Comparison of ENCODE assay signal across 22 cellular contexts in genomic region chr1:183611021-183611420, GRCh38. TPM values are rescaled to one million over a fixed set of nuclear protein-coding genes. Genes with fewer than 3 reads are reported as not detected.
"Had no signal": no experiment of that assay in that cellular context is flagged by ENCODE, and none has a peak within 500 bp of the region (broad histone marks: within the 10 kb centered on the region; RNA-seq: fewer than 3 reads in every experiment).

No MANE protein-coding gene starts in this region.

- H3K27me3 ChIP-seq: MG63, Peyer's patch, SJSA1 had no signal

- H3K9me3 ChIP-seq: MG63, Peyer's patch, SJSA1 had no signal

- H3K4me3 ChIP-seq: MG63, Peyer's patch, SJSA1, SK-N-MC had no signal

- H3K27ac ChIP-seq: Peyer's patch, SJSA1, SK-N-MC had no signal

- H3K36me3 ChIP-seq: MG63, Peyer's patch, SJSA1 had no signal

- DNase-seq: Karpas-422, KG1, MG63, NCI-H1092, NCI-H1105 treated with DMSO at 0.1 percent for 48 hours, NCI-H1436, NCI-H187, NCI-H2029, NCI-H2081 treated with DMSO at 0.1 percent for 48 hours, NCI-H2171, NCI-H226, NCI-H446, NCI-H510A, NCI-H524 treated with DMSO at 0.1 percent for 48 hours, NCI-H774, Peyer's patch, Right ventricle myocardium superior, SIG-M5 had no signal

RNA-seq across cellular contexts. Expression of gene NCF2, which starts 20.8 kb away (rescaled TPM):
- total RNA-seq: RPMI7951 had no signal

RNA-seq across cellular contexts. Expression of gene APOBEC4, which starts 42.1 kb away (rescaled TPM):
- total RNA-seq: HT-29, Right ventricle myocardium superior, RPMI7951, SJSA1 had no signal
